15 cellular contexts compared by ENCODE assay signal in genomic region chr1:24474193-24474592, GRCh38. TPM values are rescaled to one million over a fixed set of nuclear protein-coding genes. Genes with fewer than 3 reads are reported as not detected.
A peak's percentile ranks its signal among the peaks of the same experiment; 100 is the strongest.
DNase-seq lines count a peak whose midpoint lies in the region; ATAC-seq and TF ChIP-seq lines count a peak whose summit lies in the region.
"Had no signal": no experiment of that assay in that cellular context is flagged by ENCODE, and none has a peak within 500 bp of the region (broad histone marks: within the 10 kb centered on the region; RNA-seq: fewer than 3 reads in every experiment).

No MANE protein-coding gene starts in this region.

- H3K36me3 Mint-ChIP-seq in CD4-positive, alpha-beta T cell (ENCODE audit: low read depth), result peaks cover 26% of the 10 kb centered on the region
- H3K36me3 Mint-ChIP-seq in WTC11, result peaks cover 11% of the 10 kb centered on the region
- peaks cover 10 to 24% (median 14%) of the 10 kb centered on the region in 5 donors for H3K36me3 Mint-ChIP-seq in naive thymus-derived CD4-positive, alpha-beta T cell
- peaks cover 16% of the 10 kb centered on the region for H3K36me3 Mint-ChIP-seq in activated T-cell treated with anti-CD3 and anti-CD28 coated beads, Interleukin-2, amount 50 U/mL, for 4 hours (ENCODE audit: insufficient read depth)

- H3K4me3 ChIP-seq in naive thymus-derived CD4-positive, alpha-beta T cell (ENCODE audit: low read length), result no peak overlapping the region

- peaks cover 0 to 2% (median 0%) of the 10 kb centered on the region in 3 experiments for H3K36me3 ChIP-seq in naive thymus-derived CD4-positive, alpha-beta T cell (ENCODE audit: control insufficient read depth in 2 of 3, insufficient read depth in 3 of 3, low read length in 3 of 3)
- H3K36me3 ChIP-seq: BE2C had no signal

- no peaks in the 10 kb centered on the region for H3K9me3 Mint-ChIP-seq in CD4-positive, alpha-beta T cell
- peaks cover 16% of the 10 kb centered on the region for H3K9me3 Mint-ChIP-seq in WTC11
- peaks cover 0 to 3% (median 0%) of the 10 kb centered on the region in 11 donors for H3K9me3 Mint-ChIP-seq in naive thymus-derived CD4-positive, alpha-beta T cell
- no peaks in the 10 kb centered on the region for H3K9me3 Mint-ChIP-seq in activated T-cell treated with anti-CD3 and anti-CD28 coated beads, Interleukin-2, amount 50 U/mL, for 4 hours
- H3K9me3 Mint-ChIP-seq: CD8-positive, alpha-beta T cell; H9 had no signal

- ATAC-seq in CD4-positive, alpha-beta T cell (ENCODE audit: poor library complexity), result no peak
- ATAC-seq in WTC11 (no peak), HG03095 (IDR thresholded peaks at IDR 0.05; ENCODE audit: unreplicated experiment) (no peak)
- no peak for ATAC-seq in naive thymus-derived CD4-positive, alpha-beta T cell
- no peak for ATAC-seq in activated T-cell treated with anti-CD3 and anti-CD28 coated beads, Interleukin-2, amount 50 U/mL, for 4 hours
- ATAC-seq: CD8-positive, alpha-beta T cell had no signal

- H3K27ac Mint-ChIP-seq in CD4-positive, alpha-beta T cell, result peak overlapping the region; percentile 33
- no peak overlapping the region for H3K27ac Mint-ChIP-seq in WTC11
- peak overlapping the region in 7 of 9 donors; percentile 15 to 58 (median 41) for H3K27ac Mint-ChIP-seq in naive thymus-derived CD4-positive, alpha-beta T cell
- H3K27ac Mint-ChIP-seq: CD8-positive, alpha-beta T cell; H9 had no signal

- TF ChIP-seq CTCF in 22Rv1 (IDR thresholded peaks at IDR 0.05) (no peak), WTC11 (IDR thresholded peaks at IDR 0.05) (no peak)
- no peak for TF ChIP-seq CTCF in CD4-positive, alpha-beta T cell (IDR thresholded peaks at IDR 0.05)

- DNase-seq in CD4-positive, alpha-beta T cell, result no peak
- DNase-seq in WTC11 (ENCODE audit: low spot score) (no peak), dedifferentiated amniotic fluid mesenchymal stem cell (ENCODE audit: extremely low spot score) (no peak)
- no peak for DNase-seq in naive thymus-derived CD4-positive, alpha-beta T cell
- DNase-seq in activated T-cell treated with anti-CD3 and anti-CD28 coated beads, Interleukin-2, amount 50 U/mL, for 4 hours, result no peak
- DNase-seq: ACHN; BE2C; C1 segment of cervical spinal cord; Calu3; CD8-positive, alpha-beta T cell; DMS79 treated with DMSO at 0.1 percent for 48 hours; GF-D8; H9 had no signal

- H3K4me1 ChIP-seq in naive thymus-derived CD4-positive, alpha-beta T cell (ENCODE audit: control insufficient read depth in 2 of 2, insufficient read depth in 2 of 2, low read length in 2 of 2), result no peaks in the 10 kb centered on the region
- H3K4me1 ChIP-seq: BE2C had no signal

- no peak overlapping the region for H3K4me3 Mint-ChIP-seq in CD4-positive, alpha-beta T cell
- H3K4me3 Mint-ChIP-seq in WTC11, result no peak overlapping the region
- no peak overlapping the region for H3K4me3 Mint-ChIP-seq in naive thymus-derived CD4-positive, alpha-beta T cell
- H3K4me3 Mint-ChIP-seq in activated T-cell treated with anti-CD3 and anti-CD28 coated beads, Interleukin-2, amount 50 U/mL, for 4 hours, result no peak overlapping the region
- H3K4me3 Mint-ChIP-seq: CD8-positive, alpha-beta T cell; H9 had no signal

- no peaks in the 10 kb centered on the region for H3K27me3 Mint-ChIP-seq in CD4-positive, alpha-beta T cell
- no peaks in the 10 kb centered on the region for H3K27me3 Mint-ChIP-seq in WTC11 (ENCODE audit: low read depth)
- no peaks in the 10 kb centered on the region for H3K27me3 Mint-ChIP-seq in naive thymus-derived CD4-positive, alpha-beta T cell
- no peaks in the 10 kb centered on the region for H3K27me3 Mint-ChIP-seq in activated T-cell treated with anti-CD3 and anti-CD28 coated beads, Interleukin-2, amount 50 U/mL, for 4 hours (ENCODE audit: low read depth)

- CTCF ChIA-PET in CD4-positive, alpha-beta T cell (lab: Charles Lee), result interaction anchor here (1.1 to 1.9 kb wide), 4 partner anchors 23 to 59 kb away, joined by 3 to 6 read pairs (median 4); partner anchors contain the start of gene NIPAL3
- CTCF ChIA-PET in WTC11 (lab: Charles Lee), result interaction anchor here (1.1 kb wide), 1 partner anchor 59 kb away, joined by 4 read pairs; the partner anchor contains the start of gene NIPAL3
- CTCF ChIA-PET in naive thymus-derived CD4-positive, alpha-beta T cell (lab: Charles Lee), result interaction anchor here (0.7 to 1.8 kb wide), 3 partner anchors 10 to 80 kb away, joined by 3 to 7 read pairs (median 4); partner anchors contain the start of gene NIPAL3

- no peaks in the 10 kb centered on the region for H3K9me3 ChIP-seq in CD4-positive, alpha-beta T cell (ENCODE audit: control insufficient read depth, low read length)
- H3K9me3 ChIP-seq in naive thymus-derived CD4-positive, alpha-beta T cell (ENCODE audit: control insufficient read depth in 2 of 3, low read length in 3 of 3), result no peaks in the 10 kb centered on the region
- H3K9me3 ChIP-seq: BE2C had no signal

- POLR2A ChIA-PET in CD4-positive, alpha-beta T cell (lab: Charles Lee), result interaction anchor here (1.9 to 6.5 kb wide), 3 partner anchors 12 to 33 kb away, joined by 4 to 57 read pairs (median 16); partner anchors contain the start of gene RCAN3
- POLR2A ChIA-PET in WTC11 (lab: Charles Lee), result no interaction called here
- POLR2A ChIA-PET in naive thymus-derived CD4-positive, alpha-beta T cell (lab: Charles Lee), result interaction anchor here (0.7 to 21.4 kb wide), 6 partner anchors 9 to 62 kb away, joined by 3 to 929 read pairs (median 12); partner anchors contain the start of gene RCAN3

- intact Hi-C loops in CD4-positive, alpha-beta T cell (cut with DNase I, micrococcal nuclease), result loop anchor here in 1 of 2 experiments (5.0 kb wide), 1 partner anchor 33 kb away; no protein-coding TSS in a partner anchor
- intact Hi-C loops in naive thymus-derived CD4-positive, alpha-beta T cell (cut with micrococcal nuclease), result no loop called here

- peak overlapping the region; percentile 61 for H3K27ac ChIP-seq in 22Rv1
- H3K27ac ChIP-seq in CD4-positive, alpha-beta T cell (ENCODE audit: low read depth, low read length), result no peak overlapping the region
- H3K27ac ChIP-seq in naive thymus-derived CD4-positive, alpha-beta T cell (ENCODE audit: low read depth, low read length), result no peak overlapping the region

- no peaks in the 10 kb centered on the region for H3K27me3 ChIP-seq in CD4-positive, alpha-beta T cell (ENCODE audit: control insufficient read depth, insufficient read depth, low read length)
- H3K27me3 ChIP-seq in naive thymus-derived CD4-positive, alpha-beta T cell (ENCODE audit: control insufficient read depth in 2 of 2, insufficient read depth in 2 of 2, low read length in 2 of 2), result no peaks in the 10 kb centered on the region
- H3K27me3 ChIP-seq: BE2C had no signal

- H3K4me1 Mint-ChIP-seq in CD4-positive, alpha-beta T cell (ENCODE audit: low read depth), result peaks cover 49% of the 10 kb centered on the region
- H3K4me1 Mint-ChIP-seq in WTC11, result peaks cover 20% of the 10 kb centered on the region
- H3K4me1 Mint-ChIP-seq in naive thymus-derived CD4-positive, alpha-beta T cell, result peaks cover 7 to 72% (median 53%) of the 10 kb centered on the region in 7 donors
- H3K4me1 Mint-ChIP-seq in activated T-cell treated with anti-CD3 and anti-CD28 coated beads, Interleukin-2, amount 50 U/mL, for 4 hours (ENCODE audit: low read depth), result peaks cover 15% of the 10 kb centered on the region

TF ChIP-seq in WTC11, 78 proteins besides CTCF, POLR2A, EP300 and RAD21:
- TF ChIP-seq GTF2I (CRISPR knock-in tag; conservative IDR thresholded peaks at IDR 0.05) (no peak), ZNF121 (CRISPR knock-in tag; IDR thresholded peaks at IDR 0.05) (peak; percentile 54; the same call in 1 of the 2 replicates), AFF4 (CRISPR knock-in tag; IDR thresholded peaks at IDR 0.05; ENCODE audit: borderline replicate concordance) (no peak), NFE2L1 (CRISPR knock-in tag; IDR thresholded peaks at IDR 0.05) (no peak), ELF4 (CRISPR knock-in tag; IDR thresholded peaks at IDR 0.05; ENCODE audit: low read depth) (no peak)

RNA-seq across cellular contexts. Expression of gene RCAN3, which starts 28.4 kb away (rescaled TPM):
- 100 to 1,000 TPM; 185 to 191 TPM for total RNA-seq in CD4-positive, alpha-beta T cell
- 16.9 to 23.3 TPM (median 16.9 TPM) in 3 replicates for total RNA-seq in WTC11 (2021)
- 100 to 1,000 TPM in 4 of 5 experiments, 10 to 100 TPM in 1; 68.5 to 247 (median 183) TPM for total RNA-seq in naive thymus-derived CD4-positive, alpha-beta T cell
- 100 to 1,000 TPM; 171 to 179 TPM for polyA plus RNA-seq in naive thymus-derived CD4-positive, alpha-beta T cell
- total RNA-seq in activated T-cell treated with anti-CD3 and anti-CD28 coated beads, Interleukin-2, amount 50 U/mL, for 4 hours, result 10 to 100 TPM; 45.0 to 51.7 (median 47.4) TPM

RNA-seq across cellular contexts. Expression of gene NIPAL3, which starts 58.6 kb away (rescaled TPM):
- 10 to 100 TPM; 26.3 to 29.8 TPM for total RNA-seq in CD4-positive, alpha-beta T cell
- total RNA-seq in WTC11 (2021), result 11.2 to 11.3 TPM (median 11.2 TPM) in 3 replicates
- total RNA-seq in naive thymus-derived CD4-positive, alpha-beta T cell, result 10 to 100 TPM; 35.5 to 65.0 (median 54.5) TPM
- 100 to 1,000 TPM in 1 of 2 donors, 10 to 100 TPM in 1; 84.1 to 127 TPM for polyA plus RNA-seq in naive thymus-derived CD4-positive, alpha-beta T cell
- 10 to 100 TPM; 24.0 to 31.8 (median 26.8) TPM for total RNA-seq in activated T-cell treated with anti-CD3 and anti-CD28 coated beads, Interleukin-2, amount 50 U/mL, for 4 hours
